In genomic region chr10:126904493-126904806, GRCh38 we compare ENCODE assay signal across 9 cellular contexts. TPM values are rescaled to one million over a fixed set of nuclear protein-coding genes. Genes with fewer than 3 reads are reported as not detected.
DNase-seq lines count a peak whose midpoint lies in the region; ATAC-seq and TF ChIP-seq lines count a peak whose summit lies in the region.
"Had no signal": no experiment of that assay in that cellular context is flagged by ENCODE, and none has a peak within 500 bp of the region (broad histone marks: within the 10 kb centered on the region; RNA-seq: fewer than 3 reads in every experiment).

No MANE protein-coding gene starts in this region.

- H3K27ac Mint-ChIP-seq in osteocyte (ENCODE audit: unreplicated experiment): no peak overlapping the region
- no peak overlapping the region for H3K27ac Mint-ChIP-seq in activated CD4-positive, alpha-beta memory T cell treated with anti-CD3 and anti-CD28 coated beads, Interleukin-2, amount 10 ng/mL, durations not matched to agents 7 days and 5 days

- DNase-seq in AG09309 (ENCODE audit: low read depth) (no peak), RPMI8226 (peak; percentile 44), fibroblast of pulmonary artery (ENCODE audit: low read depth) (no peak), osteocyte (ENCODE audit: extremely low spot score, unreplicated experiment) (no peak), NCI-H1105 treated with DMSO at 0.1 percent for 48 hours (lab: John Stamatoyannopoulos, UW) (no peak), NCI-H2081 treated with DMSO at 0.1 percent for 48 hours (lab: John Stamatoyannopoulos, UW) (no peak)
- no peak for DNase-seq in stimulated activated naive CD8-positive, alpha-beta T cell treated with anti-CD3 and anti-CD28 coated beads, Interleukin-15, Interleukin-2, amounts not matched to agents 100 U/mL and 50 U/mL, for 24 hours
- DNase-seq in activated CD4-positive, alpha-beta memory T cell treated with anti-CD3 and anti-CD28 coated beads, Interleukin-2, amount 10 ng/mL, durations not matched to agents 7 days and 5 days: no peak
- DNase-seq: adrenal gland had no signal

- no peaks in the 10 kb centered on the region for H3K9me3 Mint-ChIP-seq in osteocyte (ENCODE audit: unreplicated experiment)
- H3K9me3 Mint-ChIP-seq in activated CD4-positive, alpha-beta memory T cell treated with anti-CD3 and anti-CD28 coated beads, Interleukin-2, amount 10 ng/mL, durations not matched to agents 7 days and 5 days: peaks cover 3% of the 10 kb centered on the region

- ATAC-seq in stimulated activated naive CD8-positive, alpha-beta T cell treated with anti-CD3 and anti-CD28 coated beads, Interleukin-15, Interleukin-2, amounts not matched to agents 100 U/mL and 50 U/mL, for 24 hours: no peak

- TF ChIP-seq CTCF in AG09309 (IDR thresholded peaks at IDR 0.05; ENCODE audit: control insufficient read depth, insufficient read depth, low read depth, low read length, missing control alignments): no peak
- TF ChIP-seq CTCF in fibroblast of pulmonary artery (IDR thresholded peaks at IDR 0.05; ENCODE audit: low read length, missing control alignments): no peak
- TF ChIP-seq CTCF in osteocyte (IDR thresholded peaks at IDR 0.05): no peak

- CTCF ChIA-PET in activated CD4-positive, alpha-beta memory T cell treated with anti-CD3 and anti-CD28 coated beads, Interleukin-2, amount 10 ng/mL, durations not matched to agents 7 days and 5 days (lab: Charles Lee): no interaction called here

- POLR2A ChIA-PET in activated CD4-positive, alpha-beta memory T cell treated with anti-CD3 and anti-CD28 coated beads, Interleukin-2, amount 10 ng/mL, durations not matched to agents 7 days and 5 days (lab: Charles Lee): no interaction called here

- H3K27me3 Mint-ChIP-seq in osteocyte (ENCODE audit: unreplicated experiment): no peaks in the 10 kb centered on the region
- peaks cover 18% of the 10 kb centered on the region for H3K27me3 Mint-ChIP-seq in activated CD4-positive, alpha-beta memory T cell treated with anti-CD3 and anti-CD28 coated beads, Interleukin-2, amount 10 ng/mL, durations not matched to agents 7 days and 5 days

- no peaks in the 10 kb centered on the region for H3K36me3 Mint-ChIP-seq in osteocyte (ENCODE audit: unreplicated experiment)
- no peaks in the 10 kb centered on the region for H3K36me3 Mint-ChIP-seq in activated CD4-positive, alpha-beta memory T cell treated with anti-CD3 and anti-CD28 coated beads, Interleukin-2, amount 10 ng/mL, durations not matched to agents 7 days and 5 days (ENCODE audit: low read depth)

- H3K4me1 Mint-ChIP-seq in osteocyte (ENCODE audit: unreplicated experiment): peaks cover 27% of the 10 kb centered on the region
- no peaks in the 10 kb centered on the region for H3K4me1 Mint-ChIP-seq in activated CD4-positive, alpha-beta memory T cell treated with anti-CD3 and anti-CD28 coated beads, Interleukin-2, amount 10 ng/mL, durations not matched to agents 7 days and 5 days

- peak overlapping the region; percentile 71 for H3K4me3 Mint-ChIP-seq in osteocyte (ENCODE audit: unreplicated experiment)
- no peak overlapping the region for H3K4me3 Mint-ChIP-seq in activated CD4-positive, alpha-beta memory T cell treated with anti-CD3 and anti-CD28 coated beads, Interleukin-2, amount 10 ng/mL, durations not matched to agents 7 days and 5 days

- H3K4me3 ChIP-seq in AG09309 (ENCODE audit: control insufficient read depth, low read depth, low read length) (peak overlapping the region; percentile 91), fibroblast of pulmonary artery (replicated peaks; ENCODE audit: low read depth, low read length) (peak overlapping the region; percentile 74)

RNA-seq across cellular contexts. Expression of gene DOCK1, which starts 0.8 kb away (rescaled TPM):
- total RNA-seq in osteocyte: 66.3 and 68.7 TPM in 2 replicates
- under 1 TPM in 1 of 2 experiments, not detected in 1; 0.13 TPM for total RNA-seq in activated CD4-positive, alpha-beta memory T cell treated with anti-CD3 and anti-CD28 coated beads, Interleukin-2, amount 10 ng/mL, durations not matched to agents 7 days and 5 days

Comparison
In these comparisons a context has a peak if more than half of its experiments do, and no peak if none do; other contexts are left out.
1. RNA of gene DOCK1, which starts 0.8 kb away (total RNA-seq): 66.3 to 68.7 TPM in osteocyte; 0.13 TPM in activated CD4-positive, alpha-beta memory T cell treated with anti-CD3 and anti-CD28 coated beads, Interleukin-2, amount 10 ng/mL, durations not matched to agents 7 days and 5 days; every median in the first group is over 10 times any median in the second.